8 cellular contexts compared by ENCODE assay signal in the genomic region with DNA sequence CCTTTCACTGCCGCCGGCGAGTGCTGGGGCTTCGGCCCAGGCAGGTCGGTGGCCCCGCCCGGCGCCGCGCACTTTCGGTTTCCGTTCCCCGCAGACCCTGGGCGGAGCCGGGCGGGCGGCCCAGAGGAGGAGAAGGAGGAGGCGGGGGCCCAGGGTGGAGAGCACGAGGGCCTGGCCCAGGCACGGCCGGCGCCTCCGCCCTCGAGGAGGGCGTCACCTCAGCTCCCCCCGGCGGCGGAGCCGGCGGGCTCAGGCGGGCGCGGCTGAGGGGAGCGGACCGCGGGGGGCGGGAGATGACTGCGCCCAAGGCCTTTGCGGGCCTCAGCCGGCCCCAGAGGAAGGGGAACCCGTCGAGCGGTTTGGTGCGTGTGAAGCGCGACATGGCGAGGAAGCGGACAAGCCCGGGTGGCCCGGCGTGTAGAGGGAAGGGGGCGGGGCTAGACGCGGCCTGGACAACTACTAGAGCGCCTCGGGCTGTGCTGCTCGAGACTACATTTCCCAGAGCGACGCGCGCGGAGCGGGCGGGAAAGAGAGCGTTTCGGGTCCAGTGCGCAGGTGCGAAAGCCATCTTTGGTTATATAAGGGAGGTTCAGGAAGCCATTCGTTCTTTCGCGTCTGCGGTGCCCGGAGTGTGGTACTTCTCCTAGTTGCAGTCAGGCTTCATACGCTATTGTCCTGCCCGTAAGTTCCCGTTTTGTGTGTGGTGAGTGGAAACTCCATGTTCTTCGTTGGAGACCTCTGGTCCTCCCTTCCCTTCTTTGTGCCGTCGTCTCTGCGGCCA. TPM values are rescaled to one million over a fixed set of nuclear protein-coding genes. Genes with fewer than 3 reads are reported as not detected.
DNase-seq lines count a peak whose midpoint lies in the region; ATAC-seq, FAIRE-seq and TF ChIP-seq lines count a peak whose summit lies in the region.

ZNFX1 (minus strand) TSS at position 22 of the 781 bp plus-strand sequence. CDS start 2,218 bp downstream, outside the sequence.

- peak; percentile 82 for FAIRE-seq in GM12891 (lab: Jason Lieb, UNC)

- DNase-seq in GM12891 (ENCODE audit: insufficient read length, low spot score) (peak; percentile 87), NCI-H1436 treated with DMSO at 0.1 percent for 48 hours (lab: John Stamatoyannopoulos, UW) (peak; percentile 95), T-cell (peak; percentile 95 to 100 (median 98)), cardiac septum (ENCODE audit: low spot score) (peak; percentile 99), pons (ENCODE audit: low spot score) (peak; percentile 98), type B pancreatic cell (ENCODE audit: extremely low spot score, unreplicated experiment) (peak; percentile 98)

- POLR2A ChIA-PET in T-cell (lab: Charles Lee): interaction anchor here in 1 of 2 donors (1.6 kb wide), 1 partner anchor 9 kb away, joined by 6 read pairs; no protein-coding TSS in a partner anchor

- intact Hi-C loops in cardiac septum (cut with DNase I): loop anchor here (1.0 to 2.0 kb wide), 2 partner anchors 59 to 90 kb away; partner anchors contain the start of genes DDX27 and STAU1

- CTCF ChIA-PET in T-cell (lab: Charles Lee): no interaction called here

- no peak for TF ChIP-seq CTCF in type B pancreatic cell (conservative IDR thresholded peaks at IDR 0.05)

- 1% methylated on average over 61 to 80 of the region's 80 CpGs for WGBS in adipose tissue, 3 donors

- H3K9me3 Mint-ChIP-seq in T-cell (peaks cover 14 to 25% (median 22%) of the 10 kb centered on the region in 3 donors), type B pancreatic cell (peaks cover 22% of the 10 kb centered on the region)

- H3K36me3 Mint-ChIP-seq in T-cell (peaks cover 60% of the 10 kb centered on the region), type B pancreatic cell (peaks cover 60% of the 10 kb centered on the region)

- peak; percentile 87 for ATAC-seq in HG02840 (IDR thresholded peaks at IDR 0.05; ENCODE audit: low FRiP score, unreplicated experiment)
- ATAC-seq in T-cell (replicated peaks in 1 of 4): peak; percentile 87 to 93 (median 89)

- H3K4me3 Mint-ChIP-seq in T-cell (peak within 1 kb of the TSS; percentile 88 to 97 (median 96)), type B pancreatic cell (peak within 1 kb of the TSS; percentile 98)

- H3K4me1 Mint-ChIP-seq in T-cell (peaks cover 63 to 76% (median 75%) of the 10 kb centered on the region in 3 donors), type B pancreatic cell (ENCODE audit: unreplicated experiment) (peaks cover 49% of the 10 kb centered on the region)

- TF ChIP-seq POLR2A in GM12891 (IDR thresholded peaks at IDR 0.05; ENCODE audit: low read depth, low read length): peak; percentile 100

- no peaks in the 10 kb centered on the region for H3K27me3 Mint-ChIP-seq in T-cell
- peaks cover 26% of the 10 kb centered on the region for H3K27me3 Mint-ChIP-seq in type B pancreatic cell

- H3K27ac Mint-ChIP-seq in T-cell (peak within 1 kb of the TSS; percentile 96 to 97), type B pancreatic cell (peak within 1 kb of the TSS; percentile 98)

- H3K27ac ChIP-seq in adipose tissue (ENCODE audit: low read depth, low read length): peak within 1 kb of the TSS; percentile 92

TF ChIP-seq in GM12891, 5 proteins besides CTCF, POLR2A, EP300 and RAD21:
- peak; percentile 100 for TF ChIP-seq POLR2AphosphoS5 (IDR thresholded peaks at IDR 0.05; ENCODE audit: low read depth, low read length)
- TF ChIP-seq SPI1 (IDR thresholded peaks at IDR 0.05; ENCODE audit: low read depth, low read length): peak; percentile 27
- TF ChIP-seq TAF1 (IDR thresholded peaks at IDR 0.05; ENCODE audit: low read depth, low read length): peak; percentile 100
- TF ChIP-seq PAX5 (IDR thresholded peaks at IDR 0.05; ENCODE audit: insufficient read depth, low read length, severe bottlenecking): no peak
- TF ChIP-seq POU2F2 (IDR thresholded peaks at IDR 0.05; ENCODE audit: low read depth, low read length): peak; percentile 99

RNA-seq across cellular contexts. Expression of gene ZNFX1, which starts in this region (rescaled TPM):
- 11.0 TPM for polyA plus RNA-seq in GM12891 (2012; ENCODE audit: low read depth, missing spikeins)
- total RNA-seq in T-cell (10 to 100 TPM; 53.8 to 72.2 (median 64.7) TPM), cardiac septum (24.0 TPM), type B pancreatic cell (ENCODE audit: low replicate concordance) (14.1 and 21.9 TPM in 2 replicates)
- 10 to 100 TPM in 2 of 3 donors, 1 to 10 TPM in 1; 5.1 to 16.3 (median 10.7) TPM for polyA plus RNA-seq in adipose tissue

Comparison
In these comparisons a context has a peak if more than half of its experiments do, and no peak if none do; other contexts are left out.
1. Peak in every context shown above with its lines: DNase-seq, ATAC-seq and H3K27ac ChIP-seq.